Comparison of ENCODE assay signal across 22 cellular contexts in the genomic region with DNA sequence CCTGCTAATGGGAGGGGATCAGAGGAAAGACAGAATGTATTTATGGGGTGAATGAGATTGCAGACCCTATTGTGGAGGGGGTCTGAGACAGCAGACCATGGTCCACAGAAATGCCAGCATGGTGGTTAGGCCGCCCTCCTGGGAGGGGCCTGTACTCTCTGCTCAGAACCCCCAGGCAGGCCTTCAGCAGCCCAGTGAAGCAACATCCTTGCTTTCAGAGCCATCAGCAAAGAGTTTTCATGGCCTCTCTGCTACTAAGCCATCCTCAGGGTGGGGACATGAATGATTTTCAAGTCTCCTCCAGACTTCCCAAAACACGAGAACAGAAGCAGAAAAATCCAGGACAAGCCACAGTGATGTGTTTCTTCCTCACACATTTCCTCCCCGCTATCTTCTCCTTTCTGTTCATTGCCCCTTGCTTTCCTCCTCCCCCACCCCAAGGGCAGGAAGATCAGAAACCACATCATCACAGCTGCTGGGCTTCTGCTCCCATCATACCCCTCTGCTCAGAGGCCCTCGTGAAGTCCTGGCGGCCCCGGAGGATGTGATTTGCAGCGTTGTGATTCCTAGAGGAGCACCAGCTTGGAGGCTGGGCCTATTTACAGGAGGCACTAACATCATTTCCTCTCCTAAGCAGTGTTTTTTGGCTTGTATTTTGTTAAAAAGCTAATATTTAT. TPM values are rescaled to one million over a fixed set of nuclear protein-coding genes. Genes with fewer than 3 reads are reported as not detected.
DNase-seq lines count a peak whose midpoint lies in the region; ATAC-seq and TF ChIP-seq lines count a peak whose summit lies in the region.
"Had no signal": no experiment of that assay in that cellular context is flagged by ENCODE, and none has a peak within 500 bp of the region (broad histone marks: within the 10 kb centered on the region; RNA-seq: fewer than 3 reads in every experiment).

No MANE protein-coding gene starts in this region.

- ATAC-seq in activated CD8-positive, alpha-beta T cell treated with anti-CD3 and anti-CD28 coated beads for 36 hours: peak; percentile 58
- ATAC-seq in natural killer cell (peak in 2 of 3 donors; percentile 38 to 79), GM19467 (IDR thresholded peaks at IDR 0.05; ENCODE audit: unreplicated experiment) (no peak)
- ATAC-seq: A549, upper lobe of right lung had no signal

- peaks cover 12% of the 10 kb centered on the region for H3K4me1 Mint-ChIP-seq in activated CD8-positive, alpha-beta T cell treated with anti-CD3 and anti-CD28 coated beads for 36 hours (ENCODE audit: low read depth)
- H3K4me1 Mint-ChIP-seq in natural killer cell (peaks cover 15 to 23% of the 10 kb centered on the region in 2 donors), chondrocyte (ENCODE audit: low read depth) (peaks cover 38% of the 10 kb centered on the region)

- peak overlapping the region; percentile 16 for H3K27ac ChIP-seq in left ventricle myocardium inferior (replicated peaks)
- H3K27ac ChIP-seq: breast epithelium, epithelial cell of prostate, GM23248, upper lobe of right lung had no signal

- peaks cover 56% of the 10 kb centered on the region for H3K4me1 ChIP-seq in left ventricle myocardium inferior
- H3K4me1 ChIP-seq: breast epithelium had no signal

- no peak overlapping the region for H3K4me3 Mint-ChIP-seq in activated CD8-positive, alpha-beta T cell treated with anti-CD3 and anti-CD28 coated beads for 36 hours
- H3K4me3 Mint-ChIP-seq in natural killer cell (peak overlapping the region; percentile 18), chondrocyte (ENCODE audit: unreplicated experiment) (no peak overlapping the region)

- H3K36me3 Mint-ChIP-seq in activated CD8-positive, alpha-beta T cell treated with anti-CD3 and anti-CD28 coated beads for 36 hours (ENCODE audit: low read depth): no peaks in the 10 kb centered on the region
- no peaks in the 10 kb centered on the region for H3K36me3 Mint-ChIP-seq in natural killer cell
- no peaks in the 10 kb centered on the region for H3K36me3 Mint-ChIP-seq in chondrocyte (ENCODE audit: low read depth)

- POLR2A ChIA-PET in activated CD8-positive, alpha-beta T cell treated with anti-CD3 and anti-CD28 coated beads for 36 hours (lab: Charles Lee): interaction anchor here (0.6 kb wide), 1 partner anchor 1030 kb away, joined by 4 read pairs; no protein-coding TSS in a partner anchor
- POLR2A ChIA-PET in GM10248 (lab: Yijun Ruan, JAX): no interaction called here

- CTCF ChIA-PET in activated CD8-positive, alpha-beta T cell treated with anti-CD3 and anti-CD28 coated beads for 36 hours (lab: Charles Lee): interaction anchor here (0.9 to 1.5 kb wide), 2 partner anchors 12 to 263 kb away, joined by 3 to 5 read pairs; no protein-coding TSS in a partner anchor
- CTCF ChIA-PET in GM10248 (lab: Yijun Ruan, JAX): interaction anchor here (1.0 to 5.8 kb wide), 6 partner anchors 9 to 733 kb away, joined by 3 to 33 read pairs (median 5); no protein-coding TSS in a partner anchor

- no peaks in the 10 kb centered on the region for H3K36me3 ChIP-seq in left ventricle myocardium inferior
- H3K36me3 ChIP-seq: breast epithelium, stomach, upper lobe of right lung had no signal

- DNase-seq in left ventricle myocardium inferior (no peak), cardiac septum (ENCODE audit: low spot score) (no peak), natural killer cell (no peak), chondrocyte (ENCODE audit: low spot score) (no peak), GM10248 (ENCODE audit: extremely low spot score) (no peak)
- DNase-seq in activated CD8-positive, alpha-beta T cell treated with anti-CD3 and anti-CD28 coated beads for 36 hours: no peak
- DNase-seq in activated T-cell treated with anti-CD3 and anti-CD28 coated beads, Interleukin-2, amount 50 U/mL, for 48 hours: no peak
- DNase-seq: C1 segment of cervical spinal cord, dermis blood vessel endothelial cell, GM23248, kidney glomerular epithelial cell, NCI-H1417, NCI-H526 treated with DMSO at 0.1 percent for 48 hours, OCI-M1, stomach, upper lobe of right lung had no signal

- H3K9me3 Mint-ChIP-seq in activated CD8-positive, alpha-beta T cell treated with anti-CD3 and anti-CD28 coated beads for 36 hours: no peaks in the 10 kb centered on the region
- H3K9me3 Mint-ChIP-seq in natural killer cell: no peaks in the 10 kb centered on the region
- H3K9me3 Mint-ChIP-seq in chondrocyte (ENCODE audit: low read depth): no peaks in the 10 kb centered on the region

- H3K27me3 ChIP-seq in left ventricle myocardium inferior (ENCODE audit: low read depth): no peaks in the 10 kb centered on the region
- H3K27me3 ChIP-seq: breast epithelium, stomach, upper lobe of right lung had no signal

- no peaks in the 10 kb centered on the region for H3K9me3 ChIP-seq in left ventricle myocardium inferior (replicated peaks)
- H3K9me3 ChIP-seq: A549, breast epithelium, stomach, upper lobe of right lung had no signal

- peaks cover 3% of the 10 kb centered on the region for H3K27me3 Mint-ChIP-seq in activated CD8-positive, alpha-beta T cell treated with anti-CD3 and anti-CD28 coated beads for 36 hours
- H3K27me3 Mint-ChIP-seq in natural killer cell (ENCODE audit: low read depth in 2 of 2): peaks cover 0 to 7% of the 10 kb centered on the region in 2 donors
- H3K27me3 Mint-ChIP-seq in chondrocyte (ENCODE audit: low read depth): no peaks in the 10 kb centered on the region

- intact Hi-C loops in left ventricle myocardium inferior (cut with micrococcal nuclease) (loop anchor here (10.0 kb wide), 1 partner anchor 82 kb away; no protein-coding TSS in a partner anchor), cardiac septum (cut with DNase I) (no loop called here), natural killer cell (cut with micrococcal nuclease) (no loop called here)
- intact Hi-C loops in activated CD8-positive, alpha-beta T cell treated with anti-CD3 and anti-CD28 coated beads for 36 hours (cut with micrococcal nuclease): no loop called here

- H3K4me3 ChIP-seq in left ventricle myocardium inferior: no peak overlapping the region
- H3K4me3 ChIP-seq: A549, breast epithelium, GM23248, stomach, upper lobe of right lung had no signal

- TF ChIP-seq CTCF in left ventricle myocardium inferior (IDR thresholded peaks at IDR 0.05; ENCODE audit: borderline replicate concordance): no peak
- no peak for TF ChIP-seq CTCF in activated CD8-positive, alpha-beta T cell treated with anti-CD3 and anti-CD28 coated beads for 36 hours (IDR thresholded peaks at IDR 0.05)
- no peak for TF ChIP-seq CTCF in natural killer cell (IDR thresholded peaks at IDR 0.05)
- TF ChIP-seq CTCF in chondrocyte (IDR thresholded peaks at IDR 0.05): no peak
- no peak for TF ChIP-seq CTCF in GM10248 (IDR thresholded peaks at IDR 0.05; ENCODE audit: control extremely low read depth, extremely low read depth, low read depth, missing control alignments)

- H3K27ac Mint-ChIP-seq in activated CD8-positive, alpha-beta T cell treated with anti-CD3 and anti-CD28 coated beads for 36 hours: peak overlapping the region; percentile 7
- H3K27ac Mint-ChIP-seq in natural killer cell (peak overlapping the region in 1 of 2 donors; percentile 71), chondrocyte (ENCODE audit: unreplicated experiment) (no peak overlapping the region)

RNA-seq across cellular contexts. Expression of a gene that starts 48.0 kb away (rescaled TPM):
- total RNA-seq in left ventricle myocardium inferior (0.11 TPM), cardiac septum (0.19 TPM), natural killer cell (under 1 TPM in 1 of 3 donors, not detected in 2; 0.48 TPM), chondrocyte (0.22 to 0.63 TPM (median 0.26 TPM) in 3 replicates)
- total RNA-seq in activated CD8-positive, alpha-beta T cell treated with anti-CD3 and anti-CD28 coated beads for 36 hours: not detected
- total RNA-seq: SK-MEL-5; T-helper 2 cell treated with Interferon-gamma antibody and Interleukin-4, amounts not matched to agents 100 ng/mL and 5 ng/mL, for 36 hours had no signal
